8 cellular contexts compared by ENCODE assay signal in genomic region chr6:2542858-2543218, GRCh38.
DNase-seq lines count a peak whose midpoint lies in the region; ATAC-seq, FAIRE-seq and TF ChIP-seq lines count a peak whose summit lies in the region.

No MANE protein-coding gene starts in this region.

- H3K36me3 Mint-ChIP-seq in activated B cell treated with CpG ODN at 0.5 μM for 24 hours (ENCODE audit: low read depth) = no peaks in the 10 kb centered on the region

- no TSS peak for BruUV-seq in HepG2 (replicated peaks; lab: Mats Ljungman, UMichigan)

- FAIRE-seq in HepG2 (lab: Jason Lieb, UNC) = peak; percentile 85

- peak; percentile 75 for ATAC-seq in GM19467 (IDR thresholded peaks at IDR 0.05; ENCODE audit: unreplicated experiment)
- peak; percentile 28 for ATAC-seq in activated B cell treated with CpG ODN at 0.5 μM for 24 hours (ENCODE audit: low read depth)
- peak; percentile 87 for ATAC-seq in HepG2

- no peak overlapping the region for H3K27ac Mint-ChIP-seq in activated B cell treated with CpG ODN at 0.5 μM for 24 hours

- peaks cover 0 to 9% of the 10 kb centered on the region in 2 experiments; a peak in 2 of 5 replicates for H3K27me3 ChIP-seq in HepG2 (ENCODE audit: control insufficient read depth in 1 of 2, insufficient read depth in 2 of 2, low read length in 2 of 2)

- DNase-seq in Daoy (ENCODE audit: low read depth) (peak; percentile 83), HS-27A (ENCODE audit: low read depth) (peak; percentile 27), activated B cell treated with CpG ODN at 0.5 μM for 24 hours (no peak), HepG2 (ENCODE audit: low spot score) (peak; percentile 77), RKO (ENCODE audit: low spot score) (no peak), D341Med (ENCODE audit: low spot score) (no peak), GM19240 (ENCODE audit: insufficient read length, low spot score) (no peak)

- no peaks in the 10 kb centered on the region for H4K20me1 ChIP-seq in HepG2 (ENCODE audit: insufficient read depth, low read length)

- in situ Hi-C loops in HepG2 (cut with HindIII; ENCODE audit: extremely low pct_ligation_motif_present, low pct_unique_long_range_greater_than_20kb) = no loop called here

- H3K4me2 ChIP-seq in HepG2 (ENCODE audit: low read depth, low read length) = peak overlapping the region; percentile 48

- 4% methylated on average over 4 of the region's 4 CpGs for WGBS in HepG2 (ENCODE audit: low lambda C conversion rate)

- no peaks in the 10 kb centered on the region for H3K79me2 ChIP-seq in HepG2 (ENCODE audit: insufficient read depth, low read length)

- peak overlapping the region in 1 of 3 experiments; percentile 15; a peak in 1 of 6 replicates for H3K4me3 ChIP-seq in HepG2 (replicated peaks in 1 of 3; ENCODE audit: insufficient read depth in 1 of 3, low read depth in 2 of 3, low read length in 3 of 3)

- peaks cover 51% of the 10 kb centered on the region for H3K27me3 Mint-ChIP-seq in activated B cell treated with CpG ODN at 0.5 μM for 24 hours

- no peaks in the 10 kb centered on the region for H3K36me3 ChIP-seq in HepG2 (replicated peaks in 1 of 2; ENCODE audit: control insufficient read depth in 1 of 2, insufficient read depth in 2 of 2, low read length in 2 of 2)

- H3K4me1 ChIP-seq in HepG2 (ENCODE audit: insufficient read depth, low read length) = peaks cover 18% of the 10 kb centered on the region

- TF ChIP-seq CTCF in activated B cell treated with CpG ODN at 0.5 μM for 24 hours (IDR thresholded peaks at IDR 0.05) = no peak
- TF ChIP-seq CTCF in HepG2 (CRISPR knock-in tag; IDR thresholded peaks at IDR 0.05) = no peak

- no peak for TF ChIP-seq POLR2A in HepG2 (IDR thresholded peaks at IDR 0.05; ENCODE audit: insufficient read depth in 1 of 2, low read depth in 2 of 2, low read length in 2 of 2)

- no peak overlapping the region for H3K27ac ChIP-seq in HepG2 (ENCODE audit: extremely low read length, insufficient read depth, low read length)

- H3K9ac ChIP-seq in HepG2 (ENCODE audit: insufficient read depth, low read depth, low read length) = no peak overlapping the region

- no peak overlapping the region for H2AFZ ChIP-seq in HepG2 (ENCODE audit: low read length)

- peaks cover 4% of the 10 kb centered on the region for H3K9me3 Mint-ChIP-seq in activated B cell treated with CpG ODN at 0.5 μM for 24 hours

- TF ChIP-seq EP300 in HepG2 (IDR thresholded peaks at IDR 0.05; ENCODE audit: low read depth in 2 of 2, low read length in 2 of 2) = peak in 1 of 2 experiments; percentile 40; a peak in 1 of 4 replicates
- no peak for TF ChIP-seq EP300 in HepG2 (CRISPR knock-in tag; IDR thresholded peaks at IDR 0.05; ENCODE audit: borderline replicate concordance)

- CTCF ChIA-PET in activated B cell treated with CpG ODN at 0.5 μM for 24 hours (lab: Charles Lee) = no interaction called here
- CTCF ChIA-PET in HepG2 (lab: Yijun Ruan, JAX; ENCODE audit: low intra/inter-chr PET ratio, low total read pairs) = no interaction called here

- H3K4me3 Mint-ChIP-seq in activated B cell treated with CpG ODN at 0.5 μM for 24 hours = no peak overlapping the region

- POLR2A ChIA-PET in activated B cell treated with CpG ODN at 0.5 μM for 24 hours (lab: Charles Lee) = no interaction called here
- POLR2A ChIA-PET in HepG2 (lab: Yijun Ruan, JAX) = interaction anchor here (1.0 kb wide), 1 partner anchor 28 kb away, joined by 6 read pairs; no protein-coding TSS in a partner anchor

- peaks cover 11% of the 10 kb centered on the region for H3K4me1 Mint-ChIP-seq in activated B cell treated with CpG ODN at 0.5 μM for 24 hours

- TF ChIP-seq RAD21 in HepG2 (CRISPR knock-in tag; IDR thresholded peaks at IDR 0.05) = no peak

- intact Hi-C loops in activated B cell treated with CpG ODN at 0.5 μM for 24 hours (cut with micrococcal nuclease) (no loop called here), HepG2 (cut with micrococcal nuclease; ENCODE audit: unreplicated experiment) (loop anchor here (2.0 kb wide), 1 partner anchor 22 kb away; no protein-coding TSS in a partner anchor)

- no peaks in the 10 kb centered on the region for H3K9me3 ChIP-seq in HepG2 (ENCODE audit: low read length)

TF ChIP-seq in HepG2, 621 proteins besides CTCF, POLR2A, EP300 and RAD21 (continues in another document):
- TF ChIP-seq ZNF737 (CRISPR knock-in tag; IDR thresholded peaks at IDR 0.05; ENCODE audit: borderline replicate concordance) (no peak), POGZ (CRISPR knock-in tag; IDR thresholded peaks at IDR 0.05) (no peak), ATF1 (CRISPR knock-in tag; IDR thresholded peaks at IDR 0.05) (0 out of 2 replicates have a peak, but pooled peaks have one; percentile 15), FOXJ3 (CRISPR knock-in tag; IDR thresholded peaks at IDR 0.05; ENCODE audit: borderline replicate concordance) (0 out of 2 replicates have a peak, but pooled peaks have one; percentile 25), CEBPB (IDR thresholded peaks at IDR 0.05; ENCODE audit: borderline replicate concordance, low read depth, low read length) (peak; percentile 24; the same call in 1 of the 2 replicates), ZSCAN9 (CRISPR knock-in tag; IDR thresholded peaks at IDR 0.05; ENCODE audit: borderline replicate concordance) (0 out of 2 replicates have a peak, but pooled peaks have one; percentile 45), YY1 (IDR thresholded peaks at IDR 0.05; ENCODE audit: insufficient read depth, insufficient replicate concordance, low read depth, low read length) (no peak), CREB1 (IDR thresholded peaks at IDR 0.05) (no peak), CREB1 (CRISPR knock-in tag; IDR thresholded peaks at IDR 0.05) (no peak)
- TF ChIP-seq, protein P1, sequence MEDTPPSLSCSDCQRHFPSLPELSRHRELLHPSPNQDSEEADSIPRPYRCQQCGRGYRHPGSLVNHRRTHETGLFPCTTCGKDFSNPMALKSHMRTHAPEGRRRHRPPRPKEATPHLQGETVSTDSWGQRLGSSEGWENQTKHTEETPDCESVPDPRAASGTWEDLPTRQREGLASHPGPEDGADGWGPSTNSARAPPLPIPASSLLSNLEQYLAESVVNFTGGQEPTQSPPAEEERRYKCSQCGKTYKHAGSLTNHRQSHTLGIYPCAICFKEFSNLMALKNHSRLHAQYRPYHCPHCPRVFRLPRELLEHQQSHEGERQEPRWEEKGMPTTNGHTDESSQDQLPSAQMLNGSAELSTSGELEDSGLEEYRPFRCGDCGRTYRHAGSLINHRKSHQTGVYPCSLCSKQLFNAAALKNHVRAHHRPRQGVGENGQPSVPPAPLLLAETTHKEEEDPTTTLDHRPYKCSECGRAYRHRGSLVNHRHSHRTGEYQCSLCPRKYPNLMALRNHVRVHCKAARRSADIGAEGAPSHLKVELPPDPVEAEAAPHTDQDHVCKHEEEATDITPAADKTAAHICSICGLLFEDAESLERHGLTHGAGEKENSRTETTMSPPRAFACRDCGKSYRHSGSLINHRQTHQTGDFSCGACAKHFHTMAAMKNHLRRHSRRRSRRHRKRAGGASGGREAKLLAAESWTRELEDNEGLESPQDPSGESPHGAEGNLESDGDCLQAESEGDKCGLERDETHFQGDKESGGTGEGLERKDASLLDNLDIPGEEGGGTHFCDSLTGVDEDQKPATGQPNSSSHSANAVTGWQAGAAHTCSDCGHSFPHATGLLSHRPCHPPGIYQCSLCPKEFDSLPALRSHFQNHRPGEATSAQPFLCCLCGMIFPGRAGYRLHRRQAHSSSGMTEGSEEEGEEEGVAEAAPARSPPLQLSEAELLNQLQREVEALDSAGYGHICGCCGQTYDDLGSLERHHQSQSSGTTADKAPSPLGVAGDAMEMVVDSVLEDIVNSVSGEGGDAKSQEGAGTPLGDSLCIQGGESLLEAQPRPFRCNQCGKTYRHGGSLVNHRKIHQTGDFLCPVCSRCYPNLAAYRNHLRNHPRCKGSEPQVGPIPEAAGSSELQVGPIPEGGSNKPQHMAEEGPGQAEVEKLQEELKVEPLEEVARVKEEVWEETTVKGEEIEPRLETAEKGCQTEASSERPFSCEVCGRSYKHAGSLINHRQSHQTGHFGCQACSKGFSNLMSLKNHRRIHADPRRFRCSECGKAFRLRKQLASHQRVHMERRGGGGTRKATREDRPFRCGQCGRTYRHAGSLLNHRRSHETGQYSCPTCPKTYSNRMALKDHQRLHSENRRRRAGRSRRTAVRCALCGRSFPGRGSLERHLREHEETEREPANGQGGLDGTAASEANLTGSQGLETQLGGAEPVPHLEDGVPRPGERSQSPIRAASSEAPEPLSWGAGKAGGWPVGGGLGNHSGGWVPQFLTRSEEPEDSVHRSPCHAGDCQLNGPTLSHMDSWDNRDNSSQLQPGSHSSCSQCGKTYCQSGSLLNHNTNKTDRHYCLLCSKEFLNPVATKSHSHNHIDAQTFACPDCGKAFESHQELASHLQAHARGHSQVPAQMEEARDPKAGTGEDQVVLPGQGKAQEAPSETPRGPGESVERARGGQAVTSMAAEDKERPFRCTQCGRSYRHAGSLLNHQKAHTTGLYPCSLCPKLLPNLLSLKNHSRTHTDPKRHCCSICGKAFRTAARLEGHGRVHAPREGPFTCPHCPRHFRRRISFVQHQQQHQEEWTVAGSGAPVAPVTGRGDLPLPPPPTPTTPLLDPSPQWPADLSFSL (CRISPR knock-in tag; IDR thresholded peaks at IDR 0.05) = peak; percentile 39; the same call in 1 of the 2 replicates

Comparison
In these comparisons a context has a peak if more than half of its experiments do, and no peak if none do; other contexts are left out.
1. DNase-seq: peak in Daoy (single experiment), HS-27A (single experiment) and HepG2 (single experiment); none in activated B cell treated with CpG ODN at 0.5 μM for 24 hours (single experiment), RKO (single experiment), D341Med (single experiment) and GM19240 (single experiment).
2. ATAC-seq: peak in every context shown above with its lines; median percentile 87 in HepG2; 75 in GM19467; 28 in activated B cell treated with CpG ODN at 0.5 μM for 24 hours.